In genomic region chr6:144675231-144675861, GRCh38 we compare ENCODE assay signal across 8 cellular contexts.
DNase-seq lines count a peak whose midpoint lies in the region; ATAC-seq and TF ChIP-seq lines count a peak whose summit lies in the region.

No MANE protein-coding gene starts in this region.

- H3K9me3 ChIP-seq in osteoblast (ENCODE audit: low read depth, low read length) (no peaks in the 10 kb centered on the region), neuronal stem cell (replicated peaks in 1 of 2; ENCODE audit: control insufficient read depth in 2 of 2, insufficient read depth in 1 of 2, low read depth in 1 of 2, low read length in 2 of 2) (peaks cover 0 to 12% of the 10 kb centered on the region in 2 donors)
- H3K9me3 ChIP-seq in effector memory CD4-positive, alpha-beta T cell (ENCODE audit: control insufficient read depth, low read length) = no peaks in the 10 kb centered on the region

- no peaks in the 10 kb centered on the region for H3K27me3 ChIP-seq in osteoblast (ENCODE audit: insufficient read depth, low read length)
- H3K27me3 ChIP-seq in neuronal stem cell (ENCODE audit: control insufficient read depth in 3 of 3, insufficient read depth in 3 of 3, low read depth in 1 of 3, low read length in 3 of 3) = no peaks in the 10 kb centered on the region
- no peaks in the 10 kb centered on the region for H3K27me3 ChIP-seq in effector memory CD4-positive, alpha-beta T cell (replicated peaks; ENCODE audit: control insufficient read depth, insufficient read depth, low read length, poor library complexity, severe bottlenecking)

- H2AFZ ChIP-seq in osteoblast (ENCODE audit: low read length) (no peak overlapping the region), neuronal stem cell (ENCODE audit: low read length) (no peak overlapping the region)

- H3K4me2 ChIP-seq in osteoblast (ENCODE audit: insufficient read depth, low read length) (peak overlapping the region; percentile 66), neuronal stem cell (ENCODE audit: insufficient read depth, low read length, poor library complexity, severe bottlenecking) (no peak overlapping the region)

- H2AK5ac ChIP-seq in neuronal stem cell (ENCODE audit: low read depth, low read length) = no peak overlapping the region

- peaks cover 24% of the 10 kb centered on the region for H3K4me1 ChIP-seq in osteoblast (ENCODE audit: insufficient read depth, low read length)
- H3K4me1 ChIP-seq in neuronal stem cell (ENCODE audit: control insufficient read depth in 2 of 2, insufficient read depth in 1 of 2, low read depth in 1 of 2, low read length in 2 of 2) = no peaks in the 10 kb centered on the region
- no peaks in the 10 kb centered on the region for H3K4me1 ChIP-seq in effector memory CD4-positive, alpha-beta T cell (ENCODE audit: control insufficient read depth, insufficient read depth, low read length, poor library complexity, severe bottlenecking)

- peak; percentile 54 for DNase-seq in NCI-H1105 treated with DMSO at 0.1 percent for 48 hours (lab: John Stamatoyannopoulos, UW)
- DNase-seq in amniotic epithelial cell (ENCODE audit: low read depth) = peak; percentile 99
- DNase-seq in osteoblast (ENCODE audit: insufficient read length, low spot score, missing footprints) = no peak
- DNase-seq in SIG-M5 treated with dmso at 0.1 percent for 504 hours (lab: John Stamatoyannopoulos, UW; ENCODE audit: unreplicated experiment) = no peak
- DNase-seq in neuronal stem cell (ENCODE audit: low spot score) = no peak
- DNase-seq in effector memory CD4-positive, alpha-beta T cell = no peak

- no CpG with 5 or more reads among the region's 6 CpGs for WGBS in neuronal stem cell (ENCODE audit: extremely low coverage in 2 of 2, insufficient read length in 2 of 2, insufficient replicate concordance in 1 of 2), 2 donors

- no peak overlapping the region for H3K4ac ChIP-seq in neuronal stem cell (ENCODE audit: low read length)

- no peak for TF ChIP-seq CTCF in osteoblast (IDR thresholded peaks at IDR 0.05; ENCODE audit: extremely low read depth, low read depth, low read length)

- peaks cover 11% of the 10 kb centered on the region for H4K20me1 ChIP-seq in osteoblast (ENCODE audit: insufficient read depth, low read length)

- H3K23ac ChIP-seq in neuronal stem cell (ENCODE audit: low read depth, low read length, poor library complexity) = no peak overlapping the region

- no peak overlapping the region for H3K18ac ChIP-seq in neuronal stem cell (ENCODE audit: low read length)

- ATAC-seq in GM18907 (IDR thresholded peaks at IDR 0.05; ENCODE audit: unreplicated experiment) (peak; percentile 66), HG02870 (IDR thresholded peaks at IDR 0.05; ENCODE audit: unreplicated experiment) (no peak)

- no peak overlapping the region for H2BK120ac ChIP-seq in neuronal stem cell (ENCODE audit: low read depth, low read length)

- H3K27ac ChIP-seq in osteoblast (ENCODE audit: low read depth, low read length) (peak overlapping the region; percentile 52), neuronal stem cell (replicated peaks; ENCODE audit: low read length) (no peak overlapping the region)
- no peak overlapping the region for H3K27ac ChIP-seq in effector memory CD4-positive, alpha-beta T cell (ENCODE audit: insufficient read depth, low read length, poor library complexity, severe bottlenecking)

- H2BK15ac ChIP-seq in neuronal stem cell (ENCODE audit: low read length) = no peak overlapping the region

- H4K91ac ChIP-seq in neuronal stem cell (ENCODE audit: low read depth, low read length, poor library complexity) = no peak overlapping the region

- H3K36me3 ChIP-seq in osteoblast (ENCODE audit: insufficient read depth, low read length) (no peaks in the 10 kb centered on the region), neuronal stem cell (replicated peaks in 1 of 2; ENCODE audit: control insufficient read depth in 2 of 2, insufficient read depth in 2 of 2, low read length in 2 of 2) (no peaks in the 10 kb centered on the region)
- H3K36me3 ChIP-seq in effector memory CD4-positive, alpha-beta T cell (ENCODE audit: control insufficient read depth, insufficient read depth, low read length) = peaks cover 6% of the 10 kb centered on the region

- no peak overlapping the region for H4K8ac ChIP-seq in neuronal stem cell (ENCODE audit: low read depth, low read length)

- H3K79me1 ChIP-seq in neuronal stem cell (ENCODE audit: low read depth, low read length) = no peaks in the 10 kb centered on the region

- H2BK5ac ChIP-seq in neuronal stem cell (ENCODE audit: low read length) = no peak overlapping the region

- no peak overlapping the region for H3K14ac ChIP-seq in neuronal stem cell (ENCODE audit: low read length)

- H3K4me3 ChIP-seq in osteoblast (ENCODE audit: insufficient read depth, low read length) (peak overlapping the region; percentile 24), neuronal stem cell (ENCODE audit: low read length in 2 of 2) (no peak overlapping the region)
- H3K4me3 ChIP-seq in effector memory CD4-positive, alpha-beta T cell (ENCODE audit: insufficient read depth, low read depth, low read length, poor library complexity, severe bottlenecking) = no peak overlapping the region

- no peak overlapping the region for H2BK12ac ChIP-seq in neuronal stem cell (ENCODE audit: low read length)

- H3K9ac ChIP-seq in neuronal stem cell (ENCODE audit: low read depth, low read length, poor library complexity) = no peak overlapping the region

- H3K79me2 ChIP-seq in osteoblast (ENCODE audit: insufficient read depth, low read length) = peaks cover 36% of the 10 kb centered on the region

Comparison
In these comparisons a context has a peak if more than half of its experiments do, and no peak if none do; other contexts are left out.
1. DNase-seq: peak in NCI-H1105 treated with DMSO at 0.1 percent for 48 hours (single experiment) and amniotic epithelial cell (single experiment); none in osteoblast (single experiment), SIG-M5 treated with dmso at 0.1 percent for 504 hours (single experiment), neuronal stem cell (single experiment) and effector memory CD4-positive, alpha-beta T cell (0 of 3).